8 cellular contexts compared by ENCODE assay signal in genomic region chr21:46285206-46285661, GRCh38. TPM values are rescaled to one million over a fixed set of nuclear protein-coding genes. Genes with fewer than 3 reads are reported as not detected.
DNase-seq lines count a peak whose midpoint lies in the region; ATAC-seq and TF ChIP-seq lines count a peak whose summit lies in the region.

Gene MCM3AP (minus strand): TSS chr21:46285611. CDS start chr21:46285286, 325 bp downstream.

- TF ChIP-seq POLR2A in sigmoid colon (IDR thresholded peaks at IDR 0.05), result no peak

- WGBS in sigmoid colon, 2 donors, result 28 to 37% methylated on average over 6 of the region's 6 CpGs

- ATAC-seq in GM21390 (IDR thresholded peaks at IDR 0.05; ENCODE audit: unreplicated experiment), result no peak

- no peaks in the 10 kb centered on the region for H3K9me3 Mint-ChIP-seq in activated T-helper 1 cell treated with anti-CD3 and anti-CD28 coated beads, Interleukin-12 subunit alpha, Interleukin-12 subunit beta, Interleukin-2, Interleukin-4 antibody, amounts not matched to agents 30 ng/mL and 10 ng/mL and 1 ng/mL, durations not matched to agents 14 hours and 24 hours and 36 hours

- peak within 1 kb of the TSS; percentile 96 for H3K27ac ChIP-seq in left ventricle myocardium inferior (replicated peaks)
- H3K27ac ChIP-seq in sigmoid colon, result peak within 1 kb of the TSS; percentile 96 to 99 (median 97)

- H3K9me3 ChIP-seq in left ventricle myocardium inferior (replicated peaks), result no peaks in the 10 kb centered on the region
- H3K9me3 ChIP-seq in sigmoid colon, result no peaks in the 10 kb centered on the region

- intact Hi-C loops in activated T-helper 1 cell treated with anti-CD3 and anti-CD28 coated beads, Interleukin-12 subunit alpha, Interleukin-12 subunit beta, Interleukin-2, Interleukin-4 antibody, amounts not matched to agents 30 ng/mL and 10 ng/mL and 1 ng/mL, durations not matched to agents 14 hours and 24 hours and 36 hours (cut with micrococcal nuclease), result loop anchor here (5.0 kb wide), 1 partner anchor 143 kb away; no protein-coding TSS in a partner anchor
- intact Hi-C loops in left ventricle myocardium inferior (cut with micrococcal nuclease), result no loop called here
- intact Hi-C loops in sigmoid colon (cut with DNase I), result loop anchor here (5.0 kb wide), 1 partner anchor 143 kb away; no protein-coding TSS in a partner anchor

- H3K27me3 ChIP-seq in left ventricle myocardium inferior (ENCODE audit: low read depth) (no peaks in the 10 kb centered on the region), sigmoid colon (no peaks in the 10 kb centered on the region)

- peaks cover 44% of the 10 kb centered on the region for H3K4me1 Mint-ChIP-seq in activated T-helper 1 cell treated with anti-CD3 and anti-CD28 coated beads, Interleukin-12 subunit alpha, Interleukin-12 subunit beta, Interleukin-2, Interleukin-4 antibody, amounts not matched to agents 30 ng/mL and 10 ng/mL and 1 ng/mL, durations not matched to agents 14 hours and 24 hours and 36 hours (ENCODE audit: low read depth)

- peak within 1 kb of the TSS; percentile 99 for H3K27ac Mint-ChIP-seq in activated T-helper 1 cell treated with anti-CD3 and anti-CD28 coated beads, Interleukin-12 subunit alpha, Interleukin-12 subunit beta, Interleukin-2, Interleukin-4 antibody, amounts not matched to agents 30 ng/mL and 10 ng/mL and 1 ng/mL, durations not matched to agents 14 hours and 24 hours and 36 hours

- H3K27me3 Mint-ChIP-seq in activated T-helper 1 cell treated with anti-CD3 and anti-CD28 coated beads, Interleukin-12 subunit alpha, Interleukin-12 subunit beta, Interleukin-2, Interleukin-4 antibody, amounts not matched to agents 30 ng/mL and 10 ng/mL and 1 ng/mL, durations not matched to agents 14 hours and 24 hours and 36 hours (ENCODE audit: insufficient read depth), result no peaks in the 10 kb centered on the region

- no peak for DNase-seq in HFF-Myc (ENCODE audit: extremely low read depth, low read depth)
- DNase-seq in activated T-helper 1 cell treated with anti-CD3 and anti-CD28 coated beads, Interleukin-12 subunit alpha, Interleukin-12 subunit beta, Interleukin-2, Interleukin-4 antibody, amounts not matched to agents 30 ng/mL and 10 ng/mL and 1 ng/mL, durations not matched to agents 14 hours and 24 hours and 36 hours (ENCODE audit: low spot score), result no peak
- no peak for DNase-seq in left ventricle myocardium inferior
- no peak for DNase-seq in sigmoid colon
- DNase-seq in SIG-M5 (lab: John Stamatoyannopoulos, UW), result no peak
- no peak for DNase-seq in NCI-H69 (lab: John Stamatoyannopoulos, UW)
- no peak for DNase-seq in iPS-NIHi11 (ENCODE audit: low spot score)

- H3K36me3 ChIP-seq in left ventricle myocardium inferior (peaks cover 51% of the 10 kb centered on the region), sigmoid colon (peaks cover 0 to 34% (median 5%) of the 10 kb centered on the region in 4 donors)

- peaks cover 35% of the 10 kb centered on the region for H3K36me3 Mint-ChIP-seq in activated T-helper 1 cell treated with anti-CD3 and anti-CD28 coated beads, Interleukin-12 subunit alpha, Interleukin-12 subunit beta, Interleukin-2, Interleukin-4 antibody, amounts not matched to agents 30 ng/mL and 10 ng/mL and 1 ng/mL, durations not matched to agents 14 hours and 24 hours and 36 hours (ENCODE audit: low read depth)

- TF ChIP-seq CTCF in HFF-Myc (IDR thresholded peaks at IDR 0.05; ENCODE audit: low read depth, low read length, missing control alignments) (no peak), left ventricle myocardium inferior (IDR thresholded peaks at IDR 0.05; ENCODE audit: borderline replicate concordance) (no peak), sigmoid colon (IDR thresholded peaks at IDR 0.05) (no peak)

- H3K4me1 ChIP-seq in left ventricle myocardium inferior (peaks cover 73% of the 10 kb centered on the region), sigmoid colon (peaks cover 0 to 61% (median 53%) of the 10 kb centered on the region in 4 donors)

- peak within 1 kb of the TSS; percentile 67 for H3K4me3 ChIP-seq in HFF-Myc (replicated peaks; ENCODE audit: low read depth, low read length)
- H3K4me3 ChIP-seq in left ventricle myocardium inferior, result peak within 1 kb of the TSS; percentile 84
- peak within 1 kb of the TSS; percentile 83 to 95 (median 90) for H3K4me3 ChIP-seq in sigmoid colon

- H3K4me3 Mint-ChIP-seq in activated T-helper 1 cell treated with anti-CD3 and anti-CD28 coated beads, Interleukin-12 subunit alpha, Interleukin-12 subunit beta, Interleukin-2, Interleukin-4 antibody, amounts not matched to agents 30 ng/mL and 10 ng/mL and 1 ng/mL, durations not matched to agents 14 hours and 24 hours and 36 hours, result peak within 1 kb of the TSS; percentile 100

- TF ChIP-seq EP300 in sigmoid colon (IDR thresholded peaks at IDR 0.05), result no peak

RNA-seq across cellular contexts. Expression of gene MCM3AP, which starts in this region (rescaled TPM):
- total RNA-seq in activated T-helper 1 cell treated with anti-CD3 and anti-CD28 coated beads, Interleukin-12 subunit alpha, Interleukin-12 subunit beta, Interleukin-2, Interleukin-4 antibody, amounts not matched to agents 30 ng/mL and 10 ng/mL and 1 ng/mL, durations not matched to agents 14 hours and 24 hours and 36 hours, result 131 and 137 TPM in 2 replicates
- total RNA-seq in left ventricle myocardium inferior, result 58.8 TPM
- 10 to 100 TPM; 41.1 to 92.8 (median 52.5) TPM for total RNA-seq in sigmoid colon
- polyA plus RNA-seq in sigmoid colon, result 10 to 100 TPM; 16.9 to 53.1 (median 19.8) TPM
